20 cellular contexts compared by ENCODE assay signal in genomic region chr2:142944721-142945120, GRCh38.
"Had no signal": no experiment of that assay in that cellular context is flagged by ENCODE, and none has a peak within 500 bp of the region (broad histone marks: within the 10 kb centered on the region; RNA-seq: fewer than 3 reads in every experiment).

No MANE protein-coding gene starts in this region.

- ATAC-seq: activated CD8-positive, alpha-beta memory T cell treated with anti-CD3 and anti-CD28 coated beads, Interleukin-2, amount 10 ng/mL, durations not matched to agents 7 days and 5 days; activated naive CD8-positive, alpha-beta T cell treated with anti-CD3 and anti-CD28 coated beads, Interleukin-2, amount 50 U/mL, for 24 hours had no signal

- H3K36me3 Mint-ChIP-seq: activated CD4-positive, alpha-beta memory T cell treated with anti-CD3 and anti-CD28 coated beads for 36 hours; activated CD8-positive, alpha-beta memory T cell treated with anti-CD3 and anti-CD28 coated beads, Interleukin-2, amount 10 ng/mL, durations not matched to agents 7 days and 5 days had no signal

- H3K27ac ChIP-seq: right atrium auricular region, transverse colon, vagina, WERI-Rb-1 had no signal

- H3K4me3 Mint-ChIP-seq: activated CD4-positive, alpha-beta memory T cell treated with anti-CD3 and anti-CD28 coated beads for 36 hours; activated CD8-positive, alpha-beta memory T cell treated with anti-CD3 and anti-CD28 coated beads, Interleukin-2, amount 10 ng/mL, durations not matched to agents 7 days and 5 days; activated naive CD4-positive, alpha-beta T cell treated with anti-CD3 and anti-CD28 coated beads for 36 hours; activated naive CD8-positive, alpha-beta T cell treated with anti-CD3 and anti-CD28 coated beads, Interleukin-2, amount 50 U/mL, for 24 hours; nephron; T-helper 1 cell treated with Interleukin-12 subunit alpha and Interleukin-12 subunit beta and Interleukin-4 antibody, amounts not matched to agents 30 μg/mL and 1 μg/mL, for 36 hours had no signal

- H3K4me1 ChIP-seq: right atrium auricular region, transverse colon, vagina had no signal

- H3K4me3 ChIP-seq: right atrium auricular region, transverse colon, vagina had no signal

- H3K27ac Mint-ChIP-seq: activated CD4-positive, alpha-beta memory T cell treated with anti-CD3 and anti-CD28 coated beads for 36 hours; activated CD8-positive, alpha-beta memory T cell treated with anti-CD3 and anti-CD28 coated beads, Interleukin-2, amount 10 ng/mL, durations not matched to agents 7 days and 5 days; activated naive CD4-positive, alpha-beta T cell treated with anti-CD3 and anti-CD28 coated beads for 36 hours; activated naive CD8-positive, alpha-beta T cell treated with anti-CD3 and anti-CD28 coated beads, Interleukin-2, amount 50 U/mL, for 24 hours; activated T-helper 2 cell treated with anti-CD3 and anti-CD28 coated beads, Interferon-gamma antibody, Interleukin-2, Interleukin-4, amounts not matched to agents 10 μg/mL and 5 μg/mL and 100 μg/mL, durations not matched to agents 14 hours and 24 hours and 36 hours; nephron; T-helper 1 cell treated with Interleukin-12 subunit alpha and Interleukin-12 subunit beta and Interleukin-4 antibody, amounts not matched to agents 30 μg/mL and 1 μg/mL, for 36 hours had no signal

- DNase-seq: activated CD4-positive, alpha-beta memory T cell treated with anti-CD3 and anti-CD28 coated beads for 36 hours; activated CD8-positive, alpha-beta memory T cell treated with anti-CD3 and anti-CD28 coated beads, Interleukin-2, amount 10 ng/mL, durations not matched to agents 7 days and 5 days; activated naive CD4-positive, alpha-beta T cell treated with anti-CD3 and anti-CD28 coated beads for 36 hours; activated naive CD8-positive, alpha-beta T cell treated with anti-CD3 and anti-CD28 coated beads, Interleukin-2, amount 50 U/mL, for 24 hours; activated T-cell treated with anti-CD3 and anti-CD28 coated beads, Interleukin-2, amount 50 U/mL, for 1 hour; central memory CD4-positive, alpha-beta T cell; cortex of kidney; effector memory CD4-positive, alpha-beta T cell; nucleus accumbens; posterior cingulate gyrus; stimulated activated CD4-positive, alpha-beta T cell treated with anti-CD3 and anti-CD28 coated beads, Interleukin-15, amount 100 ng/mL, for 24 hours; stimulated activated CD4-positive, alpha-beta T cell treated with anti-CD3 and anti-CD28 coated beads, Interleukin-4, amount 100 ng/mL, for 1 hour; stimulated activated naive CD4-positive, alpha-beta T cell; transverse colon; WERI-Rb-1 had no signal

- H3K27me3 Mint-ChIP-seq: activated CD4-positive, alpha-beta memory T cell treated with anti-CD3 and anti-CD28 coated beads for 36 hours; activated naive CD8-positive, alpha-beta T cell treated with anti-CD3 and anti-CD28 coated beads, Interleukin-2, amount 50 U/mL, for 24 hours had no signal

- H3K36me3 ChIP-seq: right atrium auricular region, transverse colon, vagina, WERI-Rb-1 had no signal

- H3K4me1 Mint-ChIP-seq: activated CD8-positive, alpha-beta memory T cell treated with anti-CD3 and anti-CD28 coated beads, Interleukin-2, amount 10 ng/mL, durations not matched to agents 7 days and 5 days; activated naive CD8-positive, alpha-beta T cell treated with anti-CD3 and anti-CD28 coated beads, Interleukin-2, amount 50 U/mL, for 24 hours; nephron had no signal

- H3K27me3 ChIP-seq: right atrium auricular region, transverse colon, vagina had no signal

- H3K9me3 Mint-ChIP-seq: activated CD4-positive, alpha-beta memory T cell treated with anti-CD3 and anti-CD28 coated beads for 36 hours; activated naive CD4-positive, alpha-beta T cell treated with anti-CD3 and anti-CD28 coated beads for 36 hours; activated T-helper 2 cell treated with anti-CD3 and anti-CD28 coated beads, Interferon-gamma antibody, Interleukin-2, Interleukin-4, amounts not matched to agents 10 μg/mL and 5 μg/mL and 100 μg/mL, durations not matched to agents 14 hours and 24 hours and 36 hours; T-helper 1 cell treated with Interleukin-12 subunit alpha and Interleukin-12 subunit beta and Interleukin-4 antibody, amounts not matched to agents 30 μg/mL and 1 μg/mL, for 36 hours had no signal

- H3K9me3 ChIP-seq: right atrium auricular region, transverse colon, vagina had no signal
